ENCODE assay signal across 1 cellular context in genomic region chr12:65640489-65640901, GRCh38.
TF ChIP-seq lines count a peak whose summit lies in the region.

No MANE protein-coding gene starts in this region.

TF ChIP-seq in HEK293, 187 proteins besides CTCF, POLR2A, EP300 and RAD21 (continued from another document):
- TF ChIP-seq TCF7L2 (IDR thresholded peaks at IDR 0.05; ENCODE audit: borderline replicate concordance, low read depth, low read length) (no peak), ZNF391 (tag by site-specific recombination; IDR thresholded peaks at IDR 0.05; ENCODE audit: borderline replicate concordance, low read depth) (no peak), ZBTB17 (tag by site-specific recombination; IDR thresholded peaks at IDR 0.05) (peak; percentile 97), ZFP41 (tag by site-specific recombination; IDR thresholded peaks at IDR 0.05; ENCODE audit: borderline replicate concordance) (no peak), EGR2 (tag by site-specific recombination; IDR thresholded peaks at IDR 0.05; ENCODE audit: low read depth) (peak; percentile 87), ZFP69B (tag by site-specific recombination; IDR thresholded peaks at IDR 0.05) (0 out of 2 replicates have a peak, but pooled peaks have one; percentile 36), INSM2 (tag by site-specific recombination; IDR thresholded peaks at IDR 0.05) (0 out of 2 replicates have a peak, but pooled peaks have one; percentile 41), ZBTB21 (tag by site-specific recombination; IDR thresholded peaks at IDR 0.05) (peak; percentile 73), ZFHX2 (tag by site-specific recombination; conservative IDR thresholded peaks at IDR 0.05) (peak; percentile 88), ZSCAN23 (tag by site-specific recombination; IDR thresholded peaks at IDR 0.05) (0 out of 2 replicates have a peak, but pooled peaks have one; percentile 43), ZNF362 (tag by site-specific recombination; IDR thresholded peaks at IDR 0.05) (peak; percentile 23; the same call in 1 of the 2 replicates), ZNF514 (tag by site-specific recombination; IDR thresholded peaks at IDR 0.05) (no peak), ZNF423 (tag by site-specific recombination; IDR thresholded peaks at IDR 0.05) (peak; percentile 70; the same call in 1 of the 2 replicates), KLF8 (tag by site-specific recombination; IDR thresholded peaks at IDR 0.05) (peak; percentile 49), ZEB2 (tag by site-specific recombination; IDR thresholded peaks at IDR 0.05) (peak; percentile 68; the same call in 1 of the 2 replicates), ZNF692 (tag by site-specific recombination; IDR thresholded peaks at IDR 0.05) (peak; percentile 22; the same call in 1 of the 2 replicates), BCL6B (tag by site-specific recombination; IDR thresholded peaks at IDR 0.05) (0 out of 2 replicates have a peak, but pooled peaks have one; percentile 24), ZNF24 (tag by site-specific recombination; IDR thresholded peaks at IDR 0.05) (peak; percentile 84), ZIC2 (tag by site-specific recombination; IDR thresholded peaks at IDR 0.05) (peak; percentile 85), ZNF629 (tag by site-specific recombination; IDR thresholded peaks at IDR 0.05) (peak; percentile 92), ZNF837 (tag by site-specific recombination; IDR thresholded peaks at IDR 0.05) (no peak), ZBTB11 (tag by site-specific recombination; conservative IDR thresholded peaks at IDR 0.05; ENCODE audit: low read depth) (no peak), ZNF140 (tag by site-specific recombination; IDR thresholded peaks at IDR 0.05) (peak; percentile 44; the same call in 1 of the 2 replicates), ZNF10 (tag by site-specific recombination; IDR thresholded peaks at IDR 0.05) (peak; percentile 80)
- TF ChIP-seq, protein P1, sequence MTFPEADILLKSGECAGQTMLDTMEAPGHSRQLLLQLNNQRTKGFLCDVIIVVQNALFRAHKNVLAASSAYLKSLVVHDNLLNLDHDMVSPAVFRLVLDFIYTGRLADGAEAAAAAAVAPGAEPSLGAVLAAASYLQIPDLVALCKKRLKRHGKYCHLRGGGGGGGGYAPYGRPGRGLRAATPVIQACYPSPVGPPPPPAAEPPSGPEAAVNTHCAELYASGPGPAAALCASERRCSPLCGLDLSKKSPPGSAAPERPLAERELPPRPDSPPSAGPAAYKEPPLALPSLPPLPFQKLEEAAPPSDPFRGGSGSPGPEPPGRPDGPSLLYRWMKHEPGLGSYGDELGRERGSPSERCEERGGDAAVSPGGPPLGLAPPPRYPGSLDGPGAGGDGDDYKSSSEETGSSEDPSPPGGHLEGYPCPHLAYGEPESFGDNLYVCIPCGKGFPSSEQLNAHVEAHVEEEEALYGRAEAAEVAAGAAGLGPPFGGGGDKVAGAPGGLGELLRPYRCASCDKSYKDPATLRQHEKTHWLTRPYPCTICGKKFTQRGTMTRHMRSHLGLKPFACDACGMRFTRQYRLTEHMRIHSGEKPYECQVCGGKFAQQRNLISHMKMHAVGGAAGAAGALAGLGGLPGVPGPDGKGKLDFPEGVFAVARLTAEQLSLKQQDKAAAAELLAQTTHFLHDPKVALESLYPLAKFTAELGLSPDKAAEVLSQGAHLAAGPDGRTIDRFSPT (tag by site-specific recombination; IDR thresholded peaks at IDR 0.05), result peak; percentile 41; the same call in 1 of the 2 replicates
- TF ChIP-seq, protein P2, sequence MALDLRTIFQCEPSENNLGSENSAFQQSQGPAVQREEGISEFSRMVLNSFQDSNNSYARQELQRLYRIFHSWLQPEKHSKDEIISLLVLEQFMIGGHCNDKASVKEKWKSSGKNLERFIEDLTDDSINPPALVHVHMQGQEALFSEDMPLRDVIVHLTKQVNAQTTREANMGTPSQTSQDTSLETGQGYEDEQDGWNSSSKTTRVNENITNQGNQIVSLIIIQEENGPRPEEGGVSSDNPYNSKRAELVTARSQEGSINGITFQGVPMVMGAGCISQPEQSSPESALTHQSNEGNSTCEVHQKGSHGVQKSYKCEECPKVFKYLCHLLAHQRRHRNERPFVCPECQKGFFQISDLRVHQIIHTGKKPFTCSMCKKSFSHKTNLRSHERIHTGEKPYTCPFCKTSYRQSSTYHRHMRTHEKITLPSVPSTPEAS (tag by site-specific recombination; IDR thresholded peaks at IDR 0.05), result peak; percentile 66; the same call in 1 of the 2 replicates
